In genomic region chrX:126580877-126581276, GRCh38 we compare ENCODE assay signal across 19 cellular contexts. TPM values are rescaled to one million over a fixed set of nuclear protein-coding genes. Genes with fewer than 3 reads are reported as not detected.
DNase-seq lines count a peak whose midpoint lies in the region; ATAC-seq, FAIRE-seq and TF ChIP-seq lines count a peak whose summit lies in the region.
"Had no signal": no experiment of that assay in that cellular context is flagged by ENCODE, and none has a peak within 500 bp of the region (broad histone marks: within the 10 kb centered on the region; RNA-seq: fewer than 3 reads in every experiment).

No MANE protein-coding gene starts in this region.

- TF ChIP-seq POLR2A in GM12878 (IDR thresholded peaks at IDR 0.05; ENCODE audit: low read depth, low read length), result no peak

- no peak overlapping the region for H3K4me3 Mint-ChIP-seq in endothelial cell (ENCODE audit: unreplicated experiment)

- ATAC-seq in right cardiac atrium, result no peak
- no peak for ATAC-seq in GM12878

- no peak for TF ChIP-seq CTCF in left ventricle myocardium inferior (IDR thresholded peaks at IDR 0.05; ENCODE audit: borderline replicate concordance)
- no peak for TF ChIP-seq CTCF in GM12878 (IDR thresholded peaks at IDR 0.05 in 2 of 3, conservative IDR thresholded peaks at IDR 0.05 in 1 of 3; ENCODE audit: control insufficient read depth in 2 of 3, extremely low read depth in 1 of 3, insufficient read depth in 1 of 3, low read depth in 3 of 3, low read length in 3 of 3)
- no peak for TF ChIP-seq CTCF in endothelial cell (IDR thresholded peaks at IDR 0.05; ENCODE audit: unreplicated experiment)
- no peak for TF ChIP-seq CTCF in mammary epithelial cell (conservative IDR thresholded peaks at IDR 0.05 in 1 of 2, IDR thresholded peaks at IDR 0.05 in 1 of 2; ENCODE audit: extremely low read depth in 1 of 2, insufficient read depth in 1 of 2, low read depth in 1 of 2, low read length in 2 of 2)

- H3K27me3 ChIP-seq in right cardiac atrium (ENCODE audit: control insufficient read depth, insufficient read depth) (no peaks in the 10 kb centered on the region), left ventricle myocardium inferior (ENCODE audit: low read depth) (peaks cover 7% of the 10 kb centered on the region), GM12878 (replicated peaks in 1 of 2; ENCODE audit: control insufficient read depth in 2 of 2, insufficient read depth in 2 of 2, low read length in 1 of 2) (no peaks in the 10 kb centered on the region), mammary epithelial cell (ENCODE audit: insufficient read depth, low read length) (no peaks in the 10 kb centered on the region)
- H3K27me3 ChIP-seq: MG63 had no signal

- dilution Hi-C loops in mammary epithelial cell (cut with HindIII; ENCODE audit: low sequenced_read_pairs), result no loop called here

- H3K27me3 Mint-ChIP-seq in endothelial cell (ENCODE audit: unreplicated experiment), result no peaks in the 10 kb centered on the region

- SMC1A ChIA-PET in GM12878 (lab: Charles Lee; ENCODE audit: uncharacterized antibody, unreplicated experiment), result no interaction called here

- H3K9ac ChIP-seq in GM12878 (ENCODE audit: control insufficient read depth, insufficient read depth, low read length) (no peak overlapping the region), mammary epithelial cell (ENCODE audit: insufficient read depth, low read length) (no peak overlapping the region)

- H3K4me1 Mint-ChIP-seq in endothelial cell (ENCODE audit: unreplicated experiment), result no peaks in the 10 kb centered on the region

- DNase-seq in right cardiac atrium, result peak in 2 of 3 donors; percentile 21 to 39
- no peak for DNase-seq in left ventricle myocardium inferior
- no peak for DNase-seq in GM12878 (ENCODE audit: low read depth, low spot score)
- DNase-seq in endothelial cell (ENCODE audit: low spot score), result no peak
- no peak for DNase-seq in mammary epithelial cell
- no peak for DNase-seq in mucosa of gallbladder (ENCODE audit: low spot score)
- DNase-seq: DMS153, EL, Karpas-422, MG63, NCI-H187 treated with DMSO at 0.1 percent for 48 hours, NCI-H446, NCI-H69, SHP77 treated with DMSO at 0.1 percent for 48 hours had no signal

- POLR2A ChIA-PET in GM12878 (lab: Charles Lee), result no interaction called here

- TF ChIP-seq RAD21 in GM12878 (IDR thresholded peaks at IDR 0.05; ENCODE audit: insufficient read depth, low read depth, low read length), result no peak

- RAD21 ChIA-PET in GM12878 (lab: Charles Lee; ENCODE audit: unreplicated experiment), result no interaction called here

- CTCF ChIA-PET in GM12878 (lab: Yijun Ruan, JAX) (no interaction called here), mammary epithelial cell (lab: Charles Lee; ENCODE audit: low non-redundant PET) (no interaction called here)

- no peaks in the 10 kb centered on the region for H3K36me3 Mint-ChIP-seq in endothelial cell (ENCODE audit: low read depth, unreplicated experiment)

- no peak for TF ChIP-seq EP300 in GM12878 (IDR thresholded peaks at IDR 0.05; ENCODE audit: borderline replicate concordance in 1 of 2, control insufficient read depth in 1 of 2, low read depth in 2 of 2, low read length in 2 of 2)

- no peaks in the 10 kb centered on the region for H4K20me1 ChIP-seq in GM12878 (ENCODE audit: control insufficient read depth, insufficient read depth)
- H4K20me1 ChIP-seq in mammary epithelial cell (ENCODE audit: insufficient read depth, low read length), result no peaks in the 10 kb centered on the region

- 23% methylated on average over 39 of the region's 39 CpGs for WGBS in right cardiac atrium
- WGBS in GM12878 (ENCODE audit: insufficient coverage, insufficient replicate concordance, low lambda C conversion rate, missing lambda C conversion rate), result 90% methylated on average over 9 of the region's 39 CpGs
- 58% methylated on average over 10 of the region's 39 CpGs for WGBS in mammary epithelial cell (ENCODE audit: low coverage, missing lambda C conversion rate)

- H3K79me2 ChIP-seq in GM12878 (ENCODE audit: control insufficient read depth, insufficient read depth, low read length) (no peaks in the 10 kb centered on the region), mammary epithelial cell (ENCODE audit: insufficient read depth, low read length) (no peaks in the 10 kb centered on the region)

- BruUV-seq in GM12878 (replicated peaks; lab: Mats Ljungman, UMichigan) (no TSS peak), mammary epithelial cell (replicated peaks; lab: Mats Ljungman, UMichigan) (no TSS peak)

- no peaks in the 10 kb centered on the region for H3K9me3 Mint-ChIP-seq in endothelial cell (ENCODE audit: unreplicated experiment)

- in situ Hi-C loops in GM12878 (cut with MboI) (no loop called here), mammary epithelial cell (cut with MboI; ENCODE audit: low sequenced_read_pairs in 2 of 2) (no loop called here)

- H3K27ac ChIP-seq in right cardiac atrium (ENCODE audit: low read length), result no peak overlapping the region
- H3K27ac ChIP-seq in left ventricle myocardium inferior (replicated peaks), result no peak overlapping the region
- no peak overlapping the region for H3K27ac ChIP-seq in GM12878 (ENCODE audit: control insufficient read depth, insufficient read depth)
- H3K27ac ChIP-seq in mammary epithelial cell (ENCODE audit: insufficient read depth, low read depth, low read length), result no peak overlapping the region
- H3K27ac ChIP-seq: C4-2B had no signal

- H2AFZ ChIP-seq in GM12878 (ENCODE audit: control insufficient read depth, low read depth, low read length) (no peak overlapping the region), mammary epithelial cell (ENCODE audit: low read depth, low read length) (no peak overlapping the region)

- H3K36me3 ChIP-seq in left ventricle myocardium inferior, result no peaks in the 10 kb centered on the region
- H3K36me3 ChIP-seq in GM12878 (ENCODE audit: control insufficient read depth in 2 of 2, insufficient read depth in 2 of 2, low read length in 1 of 2), result no peaks in the 10 kb centered on the region
- no peaks in the 10 kb centered on the region for H3K36me3 ChIP-seq in mammary epithelial cell (ENCODE audit: insufficient read depth, low read length)
- H3K36me3 ChIP-seq: MG63 had no signal

- H3K9me3 ChIP-seq in right cardiac atrium (ENCODE audit: control insufficient read depth, low read length), result no peaks in the 10 kb centered on the region
- H3K9me3 ChIP-seq in left ventricle myocardium inferior (replicated peaks), result no peaks in the 10 kb centered on the region
- no peaks in the 10 kb centered on the region for H3K9me3 ChIP-seq in GM12878 (replicated peaks; ENCODE audit: control insufficient read depth, insufficient read depth, low read length)
- H3K9me3 ChIP-seq in mammary epithelial cell (replicated peaks; ENCODE audit: insufficient read depth, low read length), result peaks cover 3% of the 10 kb centered on the region
- H3K9me3 ChIP-seq: MG63 had no signal

- H3K4me3 ChIP-seq in right cardiac atrium (ENCODE audit: low read length) (no peak overlapping the region), left ventricle myocardium inferior (no peak overlapping the region), GM12878 (no peak overlapping the region), mammary epithelial cell (replicated peaks in 1 of 3; ENCODE audit: insufficient read depth in 1 of 3, low read depth in 2 of 3, low read length in 3 of 3) (no peak overlapping the region)
- H3K4me3 ChIP-seq: MG63 had no signal

- intact Hi-C loops in right cardiac atrium (cut with DNase I) (no loop called here), left ventricle myocardium inferior (cut with micrococcal nuclease) (no loop called here), GM12878 (cut with micrococcal nuclease; ENCODE audit: unreplicated experiment) (no loop called here), mammary epithelial cell (cut with micrococcal nuclease) (no loop called here)

- H3K4me2 ChIP-seq in GM12878 (ENCODE audit: control insufficient read depth, insufficient read depth) (no peak overlapping the region), mammary epithelial cell (ENCODE audit: insufficient read depth, low read depth, low read length) (no peak overlapping the region)

- H3K27ac Mint-ChIP-seq in endothelial cell (ENCODE audit: unreplicated experiment), result no peak overlapping the region

- H3K4me1 ChIP-seq in right cardiac atrium (ENCODE audit: control insufficient read depth, insufficient read depth, low read length), result no peaks in the 10 kb centered on the region
- H3K4me1 ChIP-seq in left ventricle myocardium inferior, result no peaks in the 10 kb centered on the region
- H3K4me1 ChIP-seq in GM12878 (ENCODE audit: control insufficient read depth, insufficient read depth, low read length), result no peaks in the 10 kb centered on the region
- H3K4me1 ChIP-seq in mammary epithelial cell (ENCODE audit: insufficient read depth, low read length), result no peaks in the 10 kb centered on the region

- peak; percentile 100 for FAIRE-seq in GM12878 (lab: Jason Lieb, UNC)
- peak; percentile 99 for FAIRE-seq in islet of Langerhans (lab: Jason Lieb, UNC)
- FAIRE-seq: A204.1, H54, RCC 7860 had no signal

TF ChIP-seq in GM12878, 131 proteins besides CTCF, POLR2A, EP300 and RAD21 (continues in another document):
- TF ChIP-seq CHD4 (IDR thresholded peaks at IDR 0.05) (no peak), CREB1 (IDR thresholded peaks at IDR 0.05; ENCODE audit: low read depth) (no peak)

RNA-seq across cellular contexts. Expression of gene DCAF12L1, which starts 28.3 kb away (rescaled TPM):
- total RNA-seq in right cardiac atrium, result under 1 TPM in 1 of 4 donors, not detected in 3; 0.08 TPM
- not detected for polyA plus RNA-seq in right cardiac atrium
- not detected for total RNA-seq in left ventricle myocardium inferior
- total RNA-seq in GM12878 (2013; cell fraction: nucleolus; rRNA removed), result not detected in 2 replicates
- total RNA-seq in GM12878 (2014; rRNA removed), result not detected in 2 replicates
- not detected in 2 replicates for total RNA-seq in GM12878 (2014; rRNA removed; fragmentation: Illumina TruSeq; extraction: Trizol)
- total RNA-seq in GM12878 (2021), result not detected in 2 replicates
- not detected for polyA plus RNA-seq in GM12878 (2011; ENCODE audit: low read depth)
- not detected in 2 replicates for polyA plus RNA-seq in GM12878 (2011; rRNA removed)
- not detected in 2 replicates for polyA plus RNA-seq in GM12878 (2011; cell fraction: cytosol; rRNA removed)
- polyA plus RNA-seq in GM12878 (2011; cell fraction: nucleus; rRNA removed), result not detected in 2 replicates
- not detected in 2 replicates for polyA plus RNA-seq in GM12878 (2012)
- polyA plus RNA-seq in GM12878 (2014; fragmentation: Illumina TruSeq; extraction: Trizol), result not detected in 2 replicates
- polyA plus RNA-seq in GM12878 (2014; fragmentation: Nextera tagmentation; extraction: Ambion mirVana), result not detected
- polyA plus RNA-seq in GM12878 (2014; rRNA removed), result not detected in 2 replicates
- polyA plus RNA-seq in GM12878 (2016; fragmentation: Nextera tagmentation; extraction: Ambion mirVana), result not detected
- polyA minus RNA-seq in GM12878 (2011; rRNA and poly(A)+ RNA removed), result not detected in 2 replicates
- polyA minus RNA-seq in GM12878 (2011; cell fraction: cytosol; rRNA and poly(A)+ RNA removed), result not detected in 2 replicates
- polyA minus RNA-seq in GM12878 (2011; cell fraction: nucleus; rRNA and poly(A)+ RNA removed), result not detected in 2 replicates
- total RNA-seq in endothelial cell (ENCODE audit: unreplicated experiment), result 1.9 TPM
- total RNA-seq in mammary epithelial cell, result not detected
- not detected for polyA plus RNA-seq in mammary epithelial cell
- not detected for polyA minus RNA-seq in mammary epithelial cell
- total RNA-seq in mucosa of gallbladder, result 8.6 TPM

Comparison
In these comparisons a context has a peak if more than half of its experiments do, and no peak if none do; other contexts are left out.
1. DNase-seq: peak in right cardiac atrium (2 of 3); none in left ventricle myocardium inferior (single experiment), GM12878 (single experiment), endothelial cell (single experiment), mammary epithelial cell (single experiment) and mucosa of gallbladder (single experiment).